In genomic region chr5:112978836-112979235, GRCh38 we compare ENCODE assay signal across 7 cellular contexts. TPM values are rescaled to one million over a fixed set of nuclear protein-coding genes. Genes with fewer than 3 reads are reported as not detected.
DNase-seq lines count a peak whose midpoint lies in the region; ATAC-seq and TF ChIP-seq lines count a peak whose summit lies in the region.

No MANE protein-coding gene starts in this region.

- no peaks in the 10 kb centered on the region for H3K27me3 ChIP-seq in IMR-90 (ENCODE audit: control insufficient read depth, insufficient read depth, low read length)

- BruUV-seq in IMR-90 (replicated peaks; lab: Mats Ljungman, UMichigan): no TSS peak

- H4K8ac ChIP-seq in IMR-90 (ENCODE audit: low read depth in 2 of 2, low read length in 2 of 2): no peak overlapping the region

- dilution Hi-C loops in IMR-90 (cut with HindIII; ENCODE audit: low sequenced_read_pairs, unreplicated experiment): no loop called here

- H3K27ac ChIP-seq in IMR-90 (ENCODE audit: insufficient read depth, low read length): no peak overlapping the region

- H4K20me1 ChIP-seq in IMR-90 (ENCODE audit: insufficient read depth, low read length): peaks cover 14% of the 10 kb centered on the region; the same call in 1 of the 2 replicates

- H3K4me3 ChIP-seq in IMR-90 (ENCODE audit: insufficient read depth, low read depth, low read length): no peak overlapping the region

- H2AFZ ChIP-seq in IMR-90 (replicated peaks; ENCODE audit: low read length, poor library complexity): no peak overlapping the region

- no peaks in the 10 kb centered on the region for H3K9me3 ChIP-seq in IMR-90 (ENCODE audit: control insufficient read depth, insufficient read depth, low read length)

- TF ChIP-seq RAD21 in IMR-90 (IDR thresholded peaks at IDR 0.05; ENCODE audit: low read length): no peak

- intact Hi-C loops in IMR-90 (cut with micrococcal nuclease): no loop called here

- no peaks in the 10 kb centered on the region for H3K27me3 Mint-ChIP-seq in activated naive CD8-positive, alpha-beta T cell treated with anti-CD3 and anti-CD28 coated beads for 36 hours
- no peaks in the 10 kb centered on the region for H3K27me3 Mint-ChIP-seq in naive B cell

- H3K36me3 ChIP-seq in IMR-90 (ENCODE audit: control insufficient read depth, insufficient read depth, low read length): no peaks in the 10 kb centered on the region

- peak overlapping the region; percentile 33; the same call in 1 of the 2 replicates for H3K4me2 ChIP-seq in IMR-90 (ENCODE audit: low read depth, low read length)

- POLR2A ChIA-PET in IMR-90 (lab: Charles Lee; ENCODE audit: unreplicated experiment): no interaction called here

- no peak overlapping the region for H2BK120ac ChIP-seq in IMR-90 (ENCODE audit: low read depth, low read length)

- no peak overlapping the region for H3K23ac ChIP-seq in IMR-90 (ENCODE audit: low read depth, low read length)

- H3K9me3 Mint-ChIP-seq in activated naive CD8-positive, alpha-beta T cell treated with anti-CD3 and anti-CD28 coated beads for 36 hours: no peaks in the 10 kb centered on the region
- no peaks in the 10 kb centered on the region for H3K9me3 Mint-ChIP-seq in naive B cell

- no CpG with 5 or more reads among the region's 2 CpGs for WGBS in IMR-90 (ENCODE audit: extremely low coverage in 2 of 2, insufficient read length in 1 of 2), 2 experiments

- ATAC-seq in IMR-90 (ENCODE audit: low read depth) (no peak), naive B cell (ENCODE audit: low read depth in 2 of 2) (no peak), GM19455 (IDR thresholded peaks at IDR 0.05; ENCODE audit: unreplicated experiment) (no peak)

- no peak overlapping the region for H2BK15ac ChIP-seq in IMR-90 (ENCODE audit: low read depth, low read length)

- H3K4me1 ChIP-seq in IMR-90 (ENCODE audit: control insufficient read depth, insufficient read depth, low read length): peaks cover 2% of the 10 kb centered on the region; the same call in 1 of the 2 replicates

- no peak overlapping the region for H4K91ac ChIP-seq in IMR-90 (ENCODE audit: insufficient read depth, low read depth, low read length)

- H3K36me3 Mint-ChIP-seq in activated naive CD8-positive, alpha-beta T cell treated with anti-CD3 and anti-CD28 coated beads for 36 hours: peaks cover 31% of the 10 kb centered on the region
- H3K36me3 Mint-ChIP-seq in naive B cell: peaks cover 7 to 17% of the 10 kb centered on the region in 2 donors

- in situ Hi-C loops in IMR-90 (cut with MboI; ENCODE audit: low sequenced_read_pairs): no loop called here

- H2BK5ac ChIP-seq in IMR-90 (ENCODE audit: low read depth, low read length, poor library complexity, severe bottlenecking): no peak overlapping the region

- peak; percentile 9 for DNase-seq in EL
- DNase-seq in IMR-90: no peak
- DNase-seq in activated naive CD8-positive, alpha-beta T cell treated with anti-CD3 and anti-CD28 coated beads for 36 hours: no peak
- DNase-seq in naive B cell: no peak
- DNase-seq in NCI-H82 (lab: John Stamatoyannopoulos, UW): no peak
- DNase-seq in dedifferentiated amniotic fluid mesenchymal stem cell (ENCODE audit: extremely low spot score): no peak

- H2AK9ac ChIP-seq in IMR-90 (replicated peaks; ENCODE audit: low read depth, low read length, poor library complexity): no peak overlapping the region

- H3K4me1 Mint-ChIP-seq in activated naive CD8-positive, alpha-beta T cell treated with anti-CD3 and anti-CD28 coated beads for 36 hours: peaks cover 45% of the 10 kb centered on the region
- peaks cover 38 to 65% (median 64%) of the 10 kb centered on the region in 3 donors for H3K4me1 Mint-ChIP-seq in naive B cell

- CTCF ChIA-PET in IMR-90 (lab: Yijun Ruan, JAX): interaction anchor here (0.7 to 1.3 kb wide), 2 partner anchors 17 to 552 kb away, joined by 3 to 7 read pairs; no protein-coding TSS in a partner anchor

- TF ChIP-seq CTCF in IMR-90 (conservative IDR thresholded peaks at IDR 0.05; ENCODE audit: low read depth, low read length): no peak

- TF ChIP-seq POLR2A in IMR-90 (IDR thresholded peaks at IDR 0.05; ENCODE audit: low read depth, low read length): no peak

- no peak overlapping the region for H3K4ac ChIP-seq in IMR-90 (ENCODE audit: low read depth, low read length)

- H2AK5ac ChIP-seq in IMR-90 (ENCODE audit: low read depth, low read length): no peak overlapping the region

- no peak overlapping the region for H4K5ac ChIP-seq in IMR-90 (ENCODE audit: low read depth, low read length)

- no peak overlapping the region for H3K18ac ChIP-seq in IMR-90 (ENCODE audit: low read depth, low read length)

- peak overlapping the region; percentile 98 for H3K4me3 Mint-ChIP-seq in activated naive CD8-positive, alpha-beta T cell treated with anti-CD3 and anti-CD28 coated beads for 36 hours
- peak overlapping the region; percentile 9 to 100 (median 95) for H3K4me3 Mint-ChIP-seq in naive B cell

- H3K79me1 ChIP-seq in IMR-90 (ENCODE audit: low read depth in 1 of 2, low read length in 2 of 2): peaks cover 0 to 19% of the 10 kb centered on the region in 2 experiments; a peak in 3 of 4 replicates

- no peak overlapping the region for H3K14ac ChIP-seq in IMR-90 (replicated peaks; ENCODE audit: low read depth, low read length)

- no peak overlapping the region for H3K27ac Mint-ChIP-seq in activated naive CD8-positive, alpha-beta T cell treated with anti-CD3 and anti-CD28 coated beads for 36 hours
- peak overlapping the region in 3 of 6 donors; percentile 30 to 93 (median 34) for H3K27ac Mint-ChIP-seq in naive B cell

- no peak overlapping the region for H2BK20ac ChIP-seq in IMR-90 (ENCODE audit: low read depth, low read length)

- no peak overlapping the region for H3K56ac ChIP-seq in IMR-90 (ENCODE audit: extremely low read depth, insufficient read depth, low read length)

- H3K9ac ChIP-seq in IMR-90 (ENCODE audit: low read depth, low read length): no peak overlapping the region

- H3K9me1 ChIP-seq in IMR-90 (ENCODE audit: insufficient read depth, low read length): peaks cover 3% of the 10 kb centered on the region; the same call in 1 of the 2 replicates

TF ChIP-seq in IMR-90, 13 proteins besides CTCF, POLR2A, EP300 and RAD21:
- TF ChIP-seq MAFK (IDR thresholded peaks at IDR 0.05; ENCODE audit: low read depth, low read length) (no peak), RCOR1 (IDR thresholded peaks at IDR 0.05; ENCODE audit: insufficient replicate concordance, low read length) (no peak), BHLHE40 (IDR thresholded peaks at IDR 0.05; ENCODE audit: low read depth, low read length) (no peak), NFE2L2 (IDR thresholded peaks at IDR 0.05; ENCODE audit: low read depth, low read length) (no peak), RFX5 (IDR thresholded peaks at IDR 0.05; ENCODE audit: low read depth, low read length) (no peak), ELK1 (IDR thresholded peaks at IDR 0.05; ENCODE audit: borderline replicate concordance, low read depth, low read length) (no peak), CHD1 (IDR thresholded peaks at IDR 0.05; ENCODE audit: low read depth, low read length) (no peak), CEBPB (IDR thresholded peaks at IDR 0.05; ENCODE audit: low read depth, low read length) (no peak), MAZ (IDR thresholded peaks at IDR 0.05; ENCODE audit: borderline replicate concordance, low read depth, low read length) (no peak), SMC3 (IDR thresholded peaks at IDR 0.05; ENCODE audit: low read depth, low read length) (no peak), FOS (IDR thresholded peaks at IDR 0.05; ENCODE audit: low read depth, low read length) (no peak), MXI1 (IDR thresholded peaks at IDR 0.05; ENCODE audit: borderline replicate concordance, low read depth, low read length) (no peak), USF2 (IDR thresholded peaks at IDR 0.05; ENCODE audit: low read depth, low read length) (no peak)

RNA-seq across cellular contexts. Expression of gene DCP2, which starts 2.2 kb away (rescaled TPM):
- 18.6 and 30.6 TPM in 2 replicates for total RNA-seq in IMR-90 (2012; rRNA removed)
- polyA plus RNA-seq in IMR-90 (2012; rRNA removed) (6.2 and 6.9 TPM in 2 replicates), naive B cell (ENCODE audit: low read depth in 6 of 6) (10 to 100 TPM; 35.4 to 72.0 (median 60.3) TPM)
- polyA plus RNA-seq in IMR-90 (2012; cell fraction: cytosol; rRNA removed): 1.2 and 3.6 TPM in 2 replicates
- 3.2 and 4.9 TPM in 2 replicates for polyA plus RNA-seq in IMR-90 (2012; cell fraction: nucleus; rRNA removed; ENCODE audit: low replicate concordance)
- total RNA-seq in activated naive CD8-positive, alpha-beta T cell treated with anti-CD3 and anti-CD28 coated beads for 36 hours: 10 to 100 TPM; 78.0 to 78.7 TPM

RNA-seq across cellular contexts. Expression of gene REEP5, which starts 56.8 kb away (rescaled TPM):
- 49.3 and 70.3 TPM in 2 replicates for total RNA-seq in IMR-90 (2012; rRNA removed)
- polyA plus RNA-seq in IMR-90 (2012; rRNA removed): 82.0 and 138 TPM in 2 replicates
- 66.1 and 66.5 TPM in 2 replicates for polyA plus RNA-seq in IMR-90 (2012; cell fraction: cytosol; rRNA removed)
- 16.5 and 39.0 TPM in 2 replicates for polyA plus RNA-seq in IMR-90 (2012; cell fraction: nucleus; rRNA removed; ENCODE audit: low replicate concordance)
- 10 to 100 TPM; 40.0 to 45.3 TPM for total RNA-seq in activated naive CD8-positive, alpha-beta T cell treated with anti-CD3 and anti-CD28 coated beads for 36 hours
- 100 to 1,000 TPM in 3 of 6 donors, 10 to 100 TPM in 3; 92.3 to 138 (median 101) TPM for polyA plus RNA-seq in naive B cell (ENCODE audit: low read depth in 6 of 6)
